In the genomic region with DNA sequence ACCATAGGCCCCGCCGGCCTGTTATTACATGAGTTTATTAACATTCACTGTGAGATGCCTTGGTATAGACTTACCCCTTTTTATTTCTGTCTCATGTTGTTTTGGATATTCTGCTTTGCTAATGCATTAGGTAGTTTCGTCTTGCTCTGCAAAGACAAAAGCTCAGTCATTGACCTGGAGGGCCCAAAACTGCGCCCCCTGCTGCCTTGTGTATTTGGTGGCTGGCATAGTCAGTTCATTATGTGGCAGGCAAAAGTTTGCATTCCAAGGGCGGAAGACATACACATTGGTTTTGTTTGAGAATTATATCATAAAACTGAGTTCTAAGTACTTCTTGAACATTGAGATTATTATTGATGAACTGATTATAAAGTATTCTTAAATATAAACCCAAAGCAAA, we compare ENCODE assay signal across 8 cellular contexts.
DNase-seq lines count a peak whose midpoint lies in the region; ATAC-seq, FAIRE-seq and TF ChIP-seq lines count a peak whose summit lies in the region.

No MANE protein-coding gene starts in this region.

- no peak overlapping the region for H3K27ac ChIP-seq in aorta (ENCODE audit: low read depth in 1 of 2, low read length in 2 of 2)

- TF ChIP-seq CTCF in D721Med (IDR thresholded peaks at IDR 0.05; ENCODE audit: insufficient read depth, missing control alignments), result peak; percentile 38

- H3K27me3 ChIP-seq in aorta (ENCODE audit: control insufficient read depth in 1 of 2, insufficient read depth in 2 of 2, low read length in 1 of 2), result no peaks in the 10 kb centered on the region

- H3K36me3 ChIP-seq in aorta (ENCODE audit: control insufficient read depth in 1 of 2, insufficient read depth in 2 of 2, low read length in 1 of 2), result peaks cover 0 to 3% of the 10 kb centered on the region in 2 donors

- no peaks in the 10 kb centered on the region for H3K9me3 ChIP-seq in aorta (ENCODE audit: control insufficient read depth, low read length)

- no peak for FAIRE-seq in D721Med (lab: Jason Lieb, UNC)
- peak; percentile 30 for FAIRE-seq in islet of Langerhans (lab: Jason Lieb, UNC)

- 70 to 72% methylated on average over 5 of the region's 5 CpGs for WGBS in aorta, 2 donors

- no peak for ATAC-seq in GM21515 (IDR thresholded peaks at IDR 0.05; ENCODE audit: unreplicated experiment)
- no peak for ATAC-seq in GM21423 (IDR thresholded peaks at IDR 0.05; ENCODE audit: unreplicated experiment)
- no peak for ATAC-seq in aorta (ENCODE audit: low FRiP score)

- intact Hi-C loops in aorta (cut with DNase I), result no loop called here

- no peak for DNase-seq in D721Med (ENCODE audit: insufficient read length, low spot score)
- DNase-seq in NCI-H748 (lab: John Stamatoyannopoulos, UW; ENCODE audit: unreplicated experiment), result peak; percentile 66
- DNase-seq in activated gamma-delta T cell treated with anti-CD3 and anti-CD28 coated beads, Interleukin-2, amount 50 U/mL, for 16 hours (ENCODE audit: low read depth), result peak; percentile 9
- peak; percentile 6 to 53 (median 26) for DNase-seq in stimulated activated naive CD4-positive, alpha-beta T cell (lab: John Stamatoyannopoulos, UW)
- DNase-seq in aorta, result no peak

- H3K4me1 ChIP-seq in aorta (ENCODE audit: control insufficient read depth in 1 of 2, insufficient read depth in 2 of 2, low read length in 2 of 2), result peaks cover 0 to 1% of the 10 kb centered on the region in 2 donors

- no peak overlapping the region for H3K4me3 ChIP-seq in aorta (ENCODE audit: low read length in 2 of 2)

Comparison
In these comparisons a context has a peak if more than half of its experiments do, and no peak if none do; other contexts are left out.
1. DNase-seq: peak in NCI-H748 (single experiment), activated gamma-delta T cell treated with anti-CD3 and anti-CD28 coated beads, Interleukin-2, amount 50 U/mL, for 16 hours (single experiment) and stimulated activated naive CD4-positive, alpha-beta T cell (6 of 6); none in D721Med (single experiment) and aorta (0 of 2).